Comparison of ENCODE assay signal across 23 cellular contexts in the genomic region with DNA sequence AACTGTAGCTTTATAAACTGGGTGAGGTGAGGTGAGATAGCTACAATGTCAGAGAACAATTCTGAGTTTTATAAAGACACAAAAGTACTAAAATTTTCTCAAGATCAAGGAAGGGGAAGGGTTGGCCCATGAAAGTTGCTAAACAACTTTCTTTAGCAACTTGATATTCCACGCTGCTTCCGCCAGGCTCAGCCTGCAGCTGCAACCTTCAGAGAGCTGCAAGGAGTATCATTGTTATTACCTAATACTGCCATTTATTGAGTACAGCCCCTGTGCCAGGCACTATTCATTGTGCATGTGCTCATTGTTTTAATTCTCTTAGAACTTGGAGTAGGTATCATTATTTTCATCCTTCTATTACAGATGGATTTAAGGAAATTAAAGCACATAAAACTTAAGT. TPM values are rescaled to one million over a fixed set of nuclear protein-coding genes. Genes with fewer than 3 reads are reported as not detected.
DNase-seq lines count a peak whose midpoint lies in the region; ATAC-seq and TF ChIP-seq lines count a peak whose summit lies in the region.
"Had no signal": no experiment of that assay in that cellular context is flagged by ENCODE, and none has a peak within 500 bp of the region (broad histone marks: within the 10 kb centered on the region; RNA-seq: fewer than 3 reads in every experiment).

No MANE protein-coding gene starts in this region.

- no peak for TF ChIP-seq POLR2A in NB4 (IDR thresholded peaks at IDR 0.05; ENCODE audit: extremely low read depth, insufficient read length)

- H3K27me3 Mint-ChIP-seq in CD14-positive monocyte (ENCODE audit: low read depth in 3 of 3) = peaks cover 0 to 2% (median 2%) of the 10 kb centered on the region in 3 donors
- no peaks in the 10 kb centered on the region for H3K27me3 Mint-ChIP-seq in dendritic cell treated with granulocyte-macrophage colony-stimulating factor and Interleukin-4, amounts not matched to agents 40 ng/mL and 50 ng/mL, for 4 days
- H3K27me3 Mint-ChIP-seq: IgD-negative memory B cell had no signal

- intact Hi-C loops in CD14-positive monocyte (cut with micrococcal nuclease) = no loop called here
- intact Hi-C loops in dendritic cell treated with granulocyte-macrophage colony-stimulating factor and Interleukin-4, amounts not matched to agents 40 ng/mL and 50 ng/mL, for 4 days (cut with micrococcal nuclease) = no loop called here

- H3K4me2 ChIP-seq in parathyroid adenoma (ENCODE audit: low read length) = no peak overlapping the region

- peaks cover 20% of the 10 kb centered on the region for H3K4me1 ChIP-seq in parathyroid adenoma

- in situ Hi-C loops in GM13977 (cut with MboI; ENCODE audit: low pct_unique_long_range_greater_than_20kb, low sequenced_read_pairs, unreplicated experiment) = no loop called here

- no peaks in the 10 kb centered on the region for H3K36me3 Mint-ChIP-seq in CD14-positive monocyte
- H3K36me3 Mint-ChIP-seq in dendritic cell treated with granulocyte-macrophage colony-stimulating factor and Interleukin-4, amounts not matched to agents 40 ng/mL and 50 ng/mL, for 4 days (ENCODE audit: low read depth) = no peaks in the 10 kb centered on the region
- H3K36me3 Mint-ChIP-seq: activated naive CD8-positive, alpha-beta T cell treated with anti-CD3 and anti-CD28 coated beads, Interleukin-2, amount 10 ng/mL, durations not matched to agents 7 days and 5 days; memory B cell had no signal

- TF ChIP-seq CTCF in CD14-positive monocyte (IDR thresholded peaks at IDR 0.05) = no peak
- TF ChIP-seq CTCF in NB4 (IDR thresholded peaks at IDR 0.05; ENCODE audit: low read depth, low read length) = no peak
- TF ChIP-seq CTCF in parathyroid adenoma (IDR thresholded peaks at IDR 0.05) = no peak
- no peak for TF ChIP-seq CTCF in GM13977 (IDR thresholded peaks at IDR 0.05; ENCODE audit: extremely low read depth, insufficient read depth, missing control alignments)

- H3K27ac Mint-ChIP-seq in CD14-positive monocyte = peak overlapping the region; percentile 75 to 97 (median 90)
- H3K27ac Mint-ChIP-seq in dendritic cell treated with granulocyte-macrophage colony-stimulating factor and Interleukin-4, amounts not matched to agents 40 ng/mL and 50 ng/mL, for 4 days = peak overlapping the region; percentile 18
- H3K27ac Mint-ChIP-seq: activated B cell treated with CpG ODN at 0.5 μM for 24 hours; activated naive CD8-positive, alpha-beta T cell treated with anti-CD3 and anti-CD28 coated beads, Interleukin-2, amount 10 ng/mL, durations not matched to agents 7 days and 5 days; activated T-helper 2 cell treated with anti-CD3 and anti-CD28 coated beads, Interferon-gamma antibody, Interleukin-2, Interleukin-4, amounts not matched to agents 10 μg/mL and 5 μg/mL and 100 μg/mL, durations not matched to agents 14 hours and 24 hours and 36 hours; H9; IgD-negative memory B cell; memory B cell had no signal

- H3K27ac ChIP-seq in parathyroid adenoma = peak overlapping the region; percentile 97
- H3K27ac ChIP-seq: esophagus muscularis mucosa, right atrium auricular region, stomach had no signal

- ATAC-seq in GM19397 (IDR thresholded peaks at IDR 0.05; ENCODE audit: unreplicated experiment) = no peak
- ATAC-seq in HG03196 (IDR thresholded peaks at IDR 0.05; ENCODE audit: unreplicated experiment) = no peak
- no peak for ATAC-seq in GM19463 (IDR thresholded peaks at IDR 0.05; ENCODE audit: unreplicated experiment)

- H3K4me3 ChIP-seq in NB4 (ENCODE audit: low read depth, low read length) (no peak overlapping the region), parathyroid adenoma (ENCODE audit: low read depth, low read length) (no peak overlapping the region)
- H3K4me3 ChIP-seq: esophagus muscularis mucosa, right atrium auricular region, stomach had no signal

- no peak for DNase-seq in CD14-positive monocyte (ENCODE audit: low spot score)
- DNase-seq in NB4 (ENCODE audit: low read depth) = peak; percentile 12
- no peak for DNase-seq in GM13977 (ENCODE audit: low spot score)
- DNase-seq: activated B cell treated with CpG ODN at 0.5 μM for 24 hours; activated CD4-positive, alpha-beta T cell treated with anti-CD3 and anti-CD28 coated beads, Interleukin-2, amount 50 U/mL, for 4 hours; activated CD8-positive, alpha-beta memory T cell treated with anti-CD3 and anti-CD28 coated beads, Interleukin-2, amount 50 U/mL, for 48 hours; activated naive CD8-positive, alpha-beta T cell treated with anti-CD3 and anti-CD28 coated beads, Interleukin-2, amount 10 ng/mL, durations not matched to agents 7 days and 5 days; C1 segment of cervical spinal cord; DMS 273 treated with DMSO at 0.1 percent for 48 hours; effector memory CD4-positive, alpha-beta T cell; H9; stomach; T1000 had no signal

- H3K79me2 ChIP-seq in parathyroid adenoma = no peaks in the 10 kb centered on the region

- H2AFZ ChIP-seq in parathyroid adenoma = peak overlapping the region; percentile 41

- H3K36me3 ChIP-seq in parathyroid adenoma (ENCODE audit: control insufficient read depth, insufficient read depth, low read length) = no peaks in the 10 kb centered on the region
- H3K36me3 ChIP-seq: esophagus muscularis mucosa, right atrium auricular region, stomach had no signal

- H3K27me3 ChIP-seq in parathyroid adenoma (ENCODE audit: control insufficient read depth, insufficient read depth, low read length) = no peaks in the 10 kb centered on the region
- H3K27me3 ChIP-seq: esophagus muscularis mucosa, right atrium auricular region, stomach had no signal

- H3K9ac ChIP-seq in parathyroid adenoma = no peak overlapping the region

- H3K9me3 Mint-ChIP-seq in CD14-positive monocyte = peaks cover 0 to 2% (median 0%) of the 10 kb centered on the region in 7 donors
- no peaks in the 10 kb centered on the region for H3K9me3 Mint-ChIP-seq in dendritic cell treated with granulocyte-macrophage colony-stimulating factor and Interleukin-4, amounts not matched to agents 40 ng/mL and 50 ng/mL, for 4 days
- H3K9me3 Mint-ChIP-seq: activated B cell treated with CpG ODN at 0.5 μM for 24 hours; activated naive CD8-positive, alpha-beta T cell treated with anti-CD3 and anti-CD28 coated beads, Interleukin-2, amount 10 ng/mL, durations not matched to agents 7 days and 5 days; activated T-helper 2 cell treated with anti-CD3 and anti-CD28 coated beads, Interferon-gamma antibody, Interleukin-2, Interleukin-4, amounts not matched to agents 10 μg/mL and 5 μg/mL and 100 μg/mL, durations not matched to agents 14 hours and 24 hours and 36 hours; H9; IgD-negative memory B cell; memory B cell had no signal

- no peaks in the 10 kb centered on the region for H3K9me3 ChIP-seq in parathyroid adenoma (ENCODE audit: control insufficient read depth, low read length)
- H3K9me3 ChIP-seq: esophagus muscularis mucosa, right atrium auricular region, stomach had no signal

- peaks cover 61% of the 10 kb centered on the region for H3K4me1 Mint-ChIP-seq in CD14-positive monocyte
- H3K4me1 Mint-ChIP-seq in dendritic cell treated with granulocyte-macrophage colony-stimulating factor and Interleukin-4, amounts not matched to agents 40 ng/mL and 50 ng/mL, for 4 days (ENCODE audit: low read depth) = peaks cover 45% of the 10 kb centered on the region
- H3K4me1 Mint-ChIP-seq: activated B cell treated with CpG ODN at 0.5 μM for 24 hours; activated naive CD8-positive, alpha-beta T cell treated with anti-CD3 and anti-CD28 coated beads, Interleukin-2, amount 10 ng/mL, durations not matched to agents 7 days and 5 days; IgD-negative memory B cell; memory B cell had no signal

- peak overlapping the region; percentile 31 to 68 for H3K4me3 Mint-ChIP-seq in CD14-positive monocyte
- no peak overlapping the region for H3K4me3 Mint-ChIP-seq in dendritic cell treated with granulocyte-macrophage colony-stimulating factor and Interleukin-4, amounts not matched to agents 40 ng/mL and 50 ng/mL, for 4 days
- H3K4me3 Mint-ChIP-seq: activated B cell treated with CpG ODN at 0.5 μM for 24 hours; activated naive CD8-positive, alpha-beta T cell treated with anti-CD3 and anti-CD28 coated beads, Interleukin-2, amount 10 ng/mL, durations not matched to agents 7 days and 5 days; H9; IgD-negative memory B cell; memory B cell had no signal

RNA-seq across cellular contexts. Expression of a gene that starts 34.1 kb away (rescaled TPM):
- polyA plus RNA-seq in CD14-positive monocyte = 1 to 10 TPM; 6.8 to 8.5 TPM

RNA-seq across cellular contexts. Expression of a gene that starts 55.0 kb away (rescaled TPM):
- 10 to 100 TPM; 51.1 to 61.5 TPM for polyA plus RNA-seq in CD14-positive monocyte
